1 cellular context compared by ENCODE assay signal in the genomic region with DNA sequence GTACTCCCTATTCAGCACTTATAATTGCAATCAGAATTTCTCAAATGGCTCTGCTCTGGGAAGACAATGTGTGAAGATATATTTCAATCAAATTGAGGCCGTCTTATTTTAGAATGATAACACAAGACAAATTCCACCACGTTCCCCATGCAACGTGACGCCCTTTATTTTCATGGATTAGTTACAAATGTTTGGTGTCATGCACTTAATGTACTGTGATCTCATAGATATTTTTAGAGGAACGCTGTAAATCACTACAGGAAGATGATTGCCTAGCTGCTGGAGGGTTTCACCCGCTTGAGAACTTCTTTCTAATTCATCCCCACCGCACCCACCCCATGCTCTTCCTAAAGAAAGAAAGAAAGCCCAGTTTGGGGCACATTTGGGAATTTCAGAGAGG.
TF ChIP-seq lines count a peak whose summit lies in the region.

No MANE protein-coding gene starts in this region.

TF ChIP-seq in WTC11, 78 proteins besides CTCF, POLR2A, EP300 and RAD21 (continued from another document):
- TF ChIP-seq, protein P1, sequence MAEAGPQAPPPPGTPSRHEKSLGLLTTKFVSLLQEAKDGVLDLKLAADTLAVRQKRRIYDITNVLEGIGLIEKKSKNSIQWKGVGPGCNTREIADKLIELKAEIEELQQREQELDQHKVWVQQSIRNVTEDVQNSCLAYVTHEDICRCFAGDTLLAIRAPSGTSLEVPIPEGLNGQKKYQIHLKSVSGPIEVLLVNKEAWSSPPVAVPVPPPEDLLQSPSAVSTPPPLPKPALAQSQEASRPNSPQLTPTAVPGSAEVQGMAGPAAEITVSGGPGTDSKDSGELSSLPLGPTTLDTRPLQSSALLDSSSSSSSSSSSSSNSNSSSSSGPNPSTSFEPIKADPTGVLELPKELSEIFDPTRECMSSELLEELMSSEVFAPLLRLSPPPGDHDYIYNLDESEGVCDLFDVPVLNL (CRISPR knock-in tag; IDR thresholded peaks at IDR 0.05; ENCODE audit: borderline replicate concordance, low read depth) = no peak
- TF ChIP-seq, protein P2, sequence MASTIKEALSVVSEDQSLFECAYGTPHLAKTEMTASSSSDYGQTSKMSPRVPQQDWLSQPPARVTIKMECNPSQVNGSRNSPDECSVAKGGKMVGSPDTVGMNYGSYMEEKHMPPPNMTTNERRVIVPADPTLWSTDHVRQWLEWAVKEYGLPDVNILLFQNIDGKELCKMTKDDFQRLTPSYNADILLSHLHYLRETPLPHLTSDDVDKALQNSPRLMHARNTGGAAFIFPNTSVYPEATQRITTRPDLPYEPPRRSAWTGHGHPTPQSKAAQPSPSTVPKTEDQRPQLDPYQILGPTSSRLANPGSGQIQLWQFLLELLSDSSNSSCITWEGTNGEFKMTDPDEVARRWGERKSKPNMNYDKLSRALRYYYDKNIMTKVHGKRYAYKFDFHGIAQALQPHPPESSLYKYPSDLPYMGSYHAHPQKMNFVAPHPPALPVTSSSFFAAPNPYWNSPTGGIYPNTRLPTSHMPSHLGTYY (CRISPR knock-in tag; IDR thresholded peaks at IDR 0.05) = no peak
- TF ChIP-seq NFE2L1 (CRISPR knock-in tag; IDR thresholded peaks at IDR 0.05) (no peak), ZNF263 (CRISPR knock-in tag; IDR thresholded peaks at IDR 0.05; ENCODE audit: low read depth) (no peak), NFATC4 (CRISPR knock-in tag; IDR thresholded peaks at IDR 0.05) (no peak), GABPB1 (CRISPR knock-in tag; IDR thresholded peaks at IDR 0.05) (no peak)
